10 cellular contexts compared by ENCODE assay signal in the genomic region with DNA sequence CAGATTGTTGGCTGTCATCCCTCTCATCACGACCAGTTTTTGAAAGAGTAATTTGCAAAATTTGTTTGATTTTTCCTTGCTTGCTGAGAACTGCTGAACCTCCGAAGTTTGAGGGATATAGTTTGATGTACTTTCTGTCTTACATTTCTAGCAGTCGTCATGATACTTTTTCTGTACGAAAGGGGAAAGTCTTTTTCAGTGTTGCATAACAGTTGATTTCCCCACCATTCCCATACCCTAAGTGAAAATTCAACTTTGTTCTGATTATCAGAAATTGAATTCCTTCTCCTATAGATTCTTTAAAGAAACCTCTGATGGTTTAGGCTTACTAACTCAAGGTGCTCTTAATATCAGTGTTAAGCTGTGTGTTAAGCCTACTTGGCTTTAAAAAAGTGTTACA. TPM values are rescaled to one million over a fixed set of nuclear protein-coding genes. Genes with fewer than 3 reads are reported as not detected.
A peak's percentile ranks its signal among the peaks of the same experiment; 100 is the strongest.
DNase-seq lines count a peak whose midpoint lies in the region; ATAC-seq and TF ChIP-seq lines count a peak whose summit lies in the region.
"Had no signal": no experiment of that assay in that cellular context is flagged by ENCODE, and none has a peak within 500 bp of the region (broad histone marks: within the 10 kb centered on the region; RNA-seq: fewer than 3 reads in every experiment).

No MANE protein-coding gene starts in this region.

- H3K4me3 Mint-ChIP-seq in activated T-cell treated with anti-CD3 and anti-CD28 coated beads, Interleukin-2, amount 50 U/mL, for 4 hours: peak overlapping the region; percentile 96

- no peak for ATAC-seq in activated T-cell treated with anti-CD3 and anti-CD28 coated beads, Interleukin-2, amount 50 U/mL, for 4 hours

- H3K9me3 ChIP-seq in liver (ENCODE audit: control insufficient read depth in 4 of 4, low read length in 3 of 4) (no peaks in the 10 kb centered on the region), tibial artery (no peaks in the 10 kb centered on the region)

- TF ChIP-seq RAD21 in liver (IDR thresholded peaks at IDR 0.05): no peak

- no peak for TF ChIP-seq CTCF in liver (IDR thresholded peaks at IDR 0.05; ENCODE audit: low read depth, low read length, missing input control)
- TF ChIP-seq CTCF in tibial artery (IDR thresholded peaks at IDR 0.05): no peak

- H3K27ac ChIP-seq in angular gyrus (ENCODE audit: low read depth, low read length): peak overlapping the region; percentile 85
- peak overlapping the region; percentile 90 to 95 for H3K27ac ChIP-seq in liver (ENCODE audit: low read depth in 1 of 2, low read length in 2 of 2)
- peak overlapping the region in 1 of 2 donors; percentile 92 for H3K27ac ChIP-seq in tibial artery

- intact Hi-C loops in tibial artery (cut with DNase I; ENCODE audit: low total_unique reads): no loop called here

- no peaks in the 10 kb centered on the region for H3K27me3 Mint-ChIP-seq in activated T-cell treated with anti-CD3 and anti-CD28 coated beads, Interleukin-2, amount 50 U/mL, for 4 hours (ENCODE audit: low read depth)

- peaks cover 59% of the 10 kb centered on the region for H3K4me1 Mint-ChIP-seq in activated T-cell treated with anti-CD3 and anti-CD28 coated beads, Interleukin-2, amount 50 U/mL, for 4 hours (ENCODE audit: low read depth)

- 9% methylated on average over 4 of the region's 4 CpGs for WGBS in liver

- H3K27me3 ChIP-seq in liver (ENCODE audit: control insufficient read depth in 4 of 4, insufficient read depth in 4 of 4, low read length in 3 of 4) (no peaks in the 10 kb centered on the region), tibial artery (no peaks in the 10 kb centered on the region)

- no peaks in the 10 kb centered on the region for H3K9me3 Mint-ChIP-seq in activated T-cell treated with anti-CD3 and anti-CD28 coated beads, Interleukin-2, amount 50 U/mL, for 4 hours

- peak overlapping the region; percentile 50 to 91 (median 81) for H3K4me3 ChIP-seq in liver (ENCODE audit: low read depth in 1 of 3, low read length in 3 of 3)
- peak overlapping the region; percentile 77 to 93 for H3K4me3 ChIP-seq in tibial artery

- H3K9ac ChIP-seq in liver (ENCODE audit: low read depth in 1 of 2, low read length in 2 of 2): peak overlapping the region; percentile 77 to 91

- H3K36me3 ChIP-seq in liver (ENCODE audit: control insufficient read depth in 4 of 4, insufficient read depth in 3 of 4, low read depth in 1 of 4, low read length in 3 of 4) (no peaks in the 10 kb centered on the region), tibial artery (no peaks in the 10 kb centered on the region)

- H3K4me1 ChIP-seq in liver (ENCODE audit: control insufficient read depth in 4 of 4, insufficient read depth in 4 of 4, low read length in 3 of 4) (peaks cover 6 to 34% (median 22%) of the 10 kb centered on the region in 4 donors), tibial artery (peaks cover 0 to 45% (median 18%) of the 10 kb centered on the region in 4 donors)

- no peak for DNase-seq in activated T-cell treated with anti-CD3 and anti-CD28 coated beads, Interleukin-2, amount 50 U/mL, for 4 hours
- DNase-seq in activated T-cell treated with anti-CD3 and anti-CD28 coated beads for 4 hours (no peak), tibial artery (no peak), NOMO-1 treated with dmso at 0.1 percent for 144 hours (lab: John Stamatoyannopoulos, UW; ENCODE audit: unreplicated experiment) (no peak), OCI-M1 (lab: John Stamatoyannopoulos, UW) (no peak)
- DNase-seq in activated CD4-positive, alpha-beta T cell treated with anti-CD3 and anti-CD28 coated beads for 1 hour: no peak
- DNase-seq: activated CD8-positive, alpha-beta memory T cell treated with anti-CD3 and anti-CD28 coated beads, Interleukin-2, amount 50 U/mL, for 48 hours; NCI-H146 had no signal

- no peaks in the 10 kb centered on the region for H3K36me3 Mint-ChIP-seq in activated T-cell treated with anti-CD3 and anti-CD28 coated beads, Interleukin-2, amount 50 U/mL, for 4 hours (ENCODE audit: insufficient read depth)

TF ChIP-seq in liver, 16 proteins besides CTCF, POLR2A, EP300 and RAD21:
- TF ChIP-seq FOXA2 (IDR thresholded peaks at IDR 0.05): no peak
- TF ChIP-seq ATF3 (IDR thresholded peaks at IDR 0.05): no peak
- TF ChIP-seq EGR1 (IDR thresholded peaks at IDR 0.05; ENCODE audit: low read depth in 2 of 2): no peak
- TF ChIP-seq SP1 (IDR thresholded peaks at IDR 0.05): no peak
- TF ChIP-seq FOXA1 (IDR thresholded peaks at IDR 0.05): no peak
- TF ChIP-seq YY1 (IDR thresholded peaks at IDR 0.05): no peak
- TF ChIP-seq HNF4G (IDR thresholded peaks at IDR 0.05): no peak
- TF ChIP-seq HNF4A (conservative IDR thresholded peaks at IDR 0.05): peak in 1 of 2 donors; percentile 28
- TF ChIP-seq RXRA (IDR thresholded peaks at IDR 0.05): peak in 1 of 2 donors; percentile 8

RNA-seq across cellular contexts. Expression of gene PDE8A, which starts 1.6 kb away (rescaled TPM):
- total RNA-seq in activated T-cell treated with anti-CD3 and anti-CD28 coated beads, Interleukin-2, amount 50 U/mL, for 4 hours: 10 to 100 TPM; 16.9 to 17.9 (median 17.8) TPM
- total RNA-seq in liver: 10 to 100 TPM; 14.6 to 47.5 TPM
- 10 to 100 TPM; 11.2 to 18.6 TPM for polyA plus RNA-seq in liver
